9 cellular contexts compared by ENCODE assay signal in the genomic region with DNA sequence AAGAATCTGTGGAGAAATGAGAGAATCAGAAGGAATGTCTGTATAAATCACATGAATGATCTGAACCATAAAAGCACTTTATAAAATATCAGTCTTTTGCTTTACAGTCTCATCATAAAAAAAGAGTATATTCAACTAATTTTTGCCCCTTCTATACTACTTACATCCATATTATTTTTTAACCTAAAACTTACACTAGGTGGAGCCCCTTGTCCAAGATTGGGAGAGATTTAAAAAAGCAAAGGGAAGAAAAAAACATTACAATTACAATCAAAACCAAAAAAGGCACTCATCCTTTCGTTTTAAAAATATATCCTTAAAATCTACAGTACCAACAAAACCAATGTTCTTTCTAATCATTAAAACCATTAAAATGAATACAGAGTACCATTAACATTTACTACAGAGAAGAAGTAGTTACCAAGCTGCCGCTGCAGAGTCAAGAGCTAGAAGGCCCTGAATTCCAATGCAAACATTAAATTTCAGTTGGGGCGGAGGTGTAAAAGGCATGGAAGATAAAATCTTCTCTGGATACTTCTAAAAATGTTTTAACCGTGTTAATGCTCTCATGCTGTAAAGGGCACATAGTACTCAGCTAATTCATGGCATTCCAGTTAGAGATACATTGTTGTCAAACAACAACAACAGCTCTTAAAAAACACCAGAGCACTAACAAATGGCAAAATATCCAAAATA. TPM values are rescaled to one million over a fixed set of nuclear protein-coding genes. Genes with fewer than 3 reads are reported as not detected.
A peak's percentile ranks its signal among the peaks of the same experiment; 100 is the strongest.
DNase-seq lines count a peak whose midpoint lies in the region; ATAC-seq and TF ChIP-seq lines count a peak whose summit lies in the region.
"Had no signal": no experiment of that assay in that cellular context is flagged by ENCODE, and none has a peak within 500 bp of the region (broad histone marks: within the 10 kb centered on the region; RNA-seq: fewer than 3 reads in every experiment).

No MANE protein-coding gene starts in this region.

- H4K20me1 ChIP-seq in mammary epithelial cell (ENCODE audit: insufficient read depth, low read length) (no peaks in the 10 kb centered on the region), OCI-LY3 (ENCODE audit: insufficient read depth, low read length) (no peaks in the 10 kb centered on the region)

- H3K4me1 ChIP-seq in mammary epithelial cell (ENCODE audit: insufficient read depth, low read length) = no peaks in the 10 kb centered on the region
- no peaks in the 10 kb centered on the region for H3K4me1 ChIP-seq in OCI-LY3 (ENCODE audit: low read length)

- H2AFZ ChIP-seq in mammary epithelial cell (ENCODE audit: low read depth, low read length) = no peak overlapping the region
- H2AFZ ChIP-seq in OCI-LY3 (ENCODE audit: low read depth, low read length) = no peak overlapping the region

- H3K36me3 Mint-ChIP-seq in MCF 10A (ENCODE audit: insufficient read depth, unreplicated experiment) = no peaks in the 10 kb centered on the region
- H3K36me3 Mint-ChIP-seq in type B pancreatic cell = peaks cover 4% of the 10 kb centered on the region
- H3K36me3 Mint-ChIP-seq: activated naive CD8-positive, alpha-beta T cell treated with anti-CD3 and anti-CD28 coated beads, Interleukin-2, amount 10 ng/mL, durations not matched to agents 7 days and 5 days had no signal

- POLR2A ChIA-PET in MCF 10A (lab: Yijun Ruan, JAX) = no interaction called here

- H3K9me3 Mint-ChIP-seq in MCF 10A (ENCODE audit: unreplicated experiment) (peaks cover 2% of the 10 kb centered on the region), type B pancreatic cell (no peaks in the 10 kb centered on the region)
- H3K9me3 Mint-ChIP-seq: activated naive CD8-positive, alpha-beta T cell treated with anti-CD3 and anti-CD28 coated beads, Interleukin-2, amount 10 ng/mL, durations not matched to agents 7 days and 5 days had no signal

- H3K27ac ChIP-seq in mammary epithelial cell (ENCODE audit: insufficient read depth, low read depth, low read length) (no peak overlapping the region), OCI-LY3 (ENCODE audit: low read length) (no peak overlapping the region)

- H3K4me3 ChIP-seq in mammary epithelial cell (replicated peaks in 1 of 3; ENCODE audit: insufficient read depth in 1 of 3, low read depth in 2 of 3, low read length in 3 of 3) (no peak overlapping the region), OCI-LY3 (ENCODE audit: low read length) (no peak overlapping the region)

- peaks cover 9% of the 10 kb centered on the region for H3K9me3 ChIP-seq in mammary epithelial cell (replicated peaks; ENCODE audit: insufficient read depth, low read length)
- H3K9me3 ChIP-seq in OCI-LY3 (ENCODE audit: insufficient read depth, low read length) = no peaks in the 10 kb centered on the region

- 43% methylated on average over 4 of the region's 4 CpGs for WGBS in mammary epithelial cell (ENCODE audit: low coverage, missing lambda C conversion rate)

- H3K4me2 ChIP-seq in mammary epithelial cell (ENCODE audit: insufficient read depth, low read depth, low read length) (no peak overlapping the region), OCI-LY3 (ENCODE audit: low read length) (no peak overlapping the region)

- dilution Hi-C loops in mammary epithelial cell (cut with HindIII; ENCODE audit: low sequenced_read_pairs) = no loop called here

- H3K36me3 ChIP-seq in mammary epithelial cell (ENCODE audit: insufficient read depth, low read length) (no peaks in the 10 kb centered on the region), OCI-LY3 (replicated peaks; ENCODE audit: low read depth, low read length) (no peaks in the 10 kb centered on the region)

- DNase-seq in MCF 10A (ENCODE audit: unreplicated experiment) (peak; percentile 14), mammary epithelial cell (no peak), fibroblast of the conjunctiva (ENCODE audit: low read depth) (peak; percentile 23), type B pancreatic cell (ENCODE audit: extremely low spot score, unreplicated experiment) (no peak), kidney glomerular epithelial cell (lab: John Stamatoyannopoulos, UW) (no peak)
- DNase-seq: activated naive CD8-positive, alpha-beta T cell treated with anti-CD3 and anti-CD28 coated beads, Interleukin-2, amount 10 ng/mL, durations not matched to agents 7 days and 5 days had no signal

- H3K9ac ChIP-seq in mammary epithelial cell (ENCODE audit: insufficient read depth, low read length) = no peak overlapping the region
- H3K9ac ChIP-seq in OCI-LY3 (ENCODE audit: low read length) = no peak overlapping the region

- H3K27ac Mint-ChIP-seq in MCF 10A (ENCODE audit: low read depth, unreplicated experiment) (no peak overlapping the region), type B pancreatic cell (peak overlapping the region; percentile 32)
- H3K27ac Mint-ChIP-seq: activated naive CD8-positive, alpha-beta T cell treated with anti-CD3 and anti-CD28 coated beads, Interleukin-2, amount 10 ng/mL, durations not matched to agents 7 days and 5 days had no signal

- CTCF ChIA-PET in MCF 10A (lab: Yijun Ruan, JAX) (interaction anchor here (0.6 to 1.6 kb wide), 16 partner anchors 14 to 1509 kb away, joined by 3 to 6 read pairs (median 3); no protein-coding TSS in a partner anchor), mammary epithelial cell (lab: Charles Lee; ENCODE audit: low non-redundant PET) (no interaction called here)

- intact Hi-C loops in MCF 10A (cut with micrococcal nuclease) (loop anchor here (1.0 to 10.0 kb wide), 4 partner anchors 241 to 1284 kb away; no protein-coding TSS in a partner anchor), mammary epithelial cell (cut with micrococcal nuclease) (loop anchor here (5.0 kb wide), 2 partner anchors 242 to 922 kb away; no protein-coding TSS in a partner anchor)

- in situ Hi-C loops in mammary epithelial cell (cut with MboI; ENCODE audit: low sequenced_read_pairs in 2 of 2) = no loop called here

- no peak for ATAC-seq in HG02759 (IDR thresholded peaks at IDR 0.05; ENCODE audit: unreplicated experiment)
- no peak for ATAC-seq in HG03095 (IDR thresholded peaks at IDR 0.05; ENCODE audit: unreplicated experiment)

- peak; percentile 23 for TF ChIP-seq CTCF in MCF 10A (IDR thresholded peaks at IDR 0.05; ENCODE audit: unreplicated experiment)
- TF ChIP-seq CTCF in mammary epithelial cell (conservative IDR thresholded peaks at IDR 0.05 in 1 of 2, IDR thresholded peaks at IDR 0.05 in 1 of 2; ENCODE audit: extremely low read depth in 1 of 2, insufficient read depth in 1 of 2, low read depth in 1 of 2, low read length in 2 of 2) = no peak
- TF ChIP-seq CTCF in OCI-LY3 (IDR thresholded peaks at IDR 0.05; ENCODE audit: low read depth, low read length) = peak; percentile 40
- TF ChIP-seq CTCF in type B pancreatic cell (conservative IDR thresholded peaks at IDR 0.05) = peak; percentile 77

- peaks cover 1% of the 10 kb centered on the region for H3K4me1 Mint-ChIP-seq in MCF 10A (ENCODE audit: insufficient read depth, unreplicated experiment)
- peaks cover 18% of the 10 kb centered on the region for H3K4me1 Mint-ChIP-seq in type B pancreatic cell (ENCODE audit: unreplicated experiment)
- H3K4me1 Mint-ChIP-seq: activated naive CD8-positive, alpha-beta T cell treated with anti-CD3 and anti-CD28 coated beads, Interleukin-2, amount 10 ng/mL, durations not matched to agents 7 days and 5 days had no signal

- no peak overlapping the region for H3K4me3 Mint-ChIP-seq in MCF 10A (ENCODE audit: unreplicated experiment)
- H3K4me3 Mint-ChIP-seq in type B pancreatic cell = no peak overlapping the region
- H3K4me3 Mint-ChIP-seq: activated naive CD8-positive, alpha-beta T cell treated with anti-CD3 and anti-CD28 coated beads, Interleukin-2, amount 10 ng/mL, durations not matched to agents 7 days and 5 days had no signal

- H3K27me3 Mint-ChIP-seq in MCF 10A (ENCODE audit: insufficient read depth, unreplicated experiment) = peaks cover 36% of the 10 kb centered on the region
- no peaks in the 10 kb centered on the region for H3K27me3 Mint-ChIP-seq in type B pancreatic cell

- H3K27me3 ChIP-seq in mammary epithelial cell (ENCODE audit: insufficient read depth, low read length) = no peaks in the 10 kb centered on the region
- no peaks in the 10 kb centered on the region for H3K27me3 ChIP-seq in OCI-LY3 (ENCODE audit: low read depth, low read length)

- H3K79me2 ChIP-seq in mammary epithelial cell (ENCODE audit: insufficient read depth, low read length) = no peaks in the 10 kb centered on the region
- no peaks in the 10 kb centered on the region for H3K79me2 ChIP-seq in OCI-LY3 (ENCODE audit: low read length)

- BruUV-seq in MCF 10A (replicated peaks; lab: Mats Ljungman, UMichigan) = no TSS peak
- no TSS peak for BruUV-seq in mammary epithelial cell (replicated peaks; lab: Mats Ljungman, UMichigan)

RNA-seq across cellular contexts. Expression of gene EPB41L3, which starts 56.7 kb away (rescaled TPM):
- not detected in 2 replicates for total RNA-seq in MCF 10A (2022)
- under 1 TPM in 1 of 2 donors, not detected in 1; 0.50 TPM for total RNA-seq in mammary epithelial cell
- polyA plus RNA-seq in mammary epithelial cell = not detected
- polyA minus RNA-seq in mammary epithelial cell = not detected
- 58.1 and 65.9 TPM in 2 replicates for total RNA-seq in type B pancreatic cell (ENCODE audit: low replicate concordance)

Comparison
In these comparisons a context has a peak if more than half of its experiments do, and no peak if none do; other contexts are left out.
1. DNase-seq: peak in MCF 10A (single experiment) and fibroblast of the conjunctiva (single experiment); none in mammary epithelial cell (single experiment), type B pancreatic cell (single experiment) and kidney glomerular epithelial cell (single experiment).
2. CTCF ChIP-seq: peak in MCF 10A (single experiment), OCI-LY3 (single experiment) and type B pancreatic cell (single experiment); none in mammary epithelial cell (0 of 2).
3. RNA of gene EPB41L3, which starts 56.7 kb away (total RNA-seq): 58.1 to 65.9 TPM in type B pancreatic cell; 0.50 TPM in mammary epithelial cell and not detected in MCF 10A; every median in the first group is over 10 times any median in the second.